12 cellular contexts compared by ENCODE assay signal in the genomic region with DNA sequence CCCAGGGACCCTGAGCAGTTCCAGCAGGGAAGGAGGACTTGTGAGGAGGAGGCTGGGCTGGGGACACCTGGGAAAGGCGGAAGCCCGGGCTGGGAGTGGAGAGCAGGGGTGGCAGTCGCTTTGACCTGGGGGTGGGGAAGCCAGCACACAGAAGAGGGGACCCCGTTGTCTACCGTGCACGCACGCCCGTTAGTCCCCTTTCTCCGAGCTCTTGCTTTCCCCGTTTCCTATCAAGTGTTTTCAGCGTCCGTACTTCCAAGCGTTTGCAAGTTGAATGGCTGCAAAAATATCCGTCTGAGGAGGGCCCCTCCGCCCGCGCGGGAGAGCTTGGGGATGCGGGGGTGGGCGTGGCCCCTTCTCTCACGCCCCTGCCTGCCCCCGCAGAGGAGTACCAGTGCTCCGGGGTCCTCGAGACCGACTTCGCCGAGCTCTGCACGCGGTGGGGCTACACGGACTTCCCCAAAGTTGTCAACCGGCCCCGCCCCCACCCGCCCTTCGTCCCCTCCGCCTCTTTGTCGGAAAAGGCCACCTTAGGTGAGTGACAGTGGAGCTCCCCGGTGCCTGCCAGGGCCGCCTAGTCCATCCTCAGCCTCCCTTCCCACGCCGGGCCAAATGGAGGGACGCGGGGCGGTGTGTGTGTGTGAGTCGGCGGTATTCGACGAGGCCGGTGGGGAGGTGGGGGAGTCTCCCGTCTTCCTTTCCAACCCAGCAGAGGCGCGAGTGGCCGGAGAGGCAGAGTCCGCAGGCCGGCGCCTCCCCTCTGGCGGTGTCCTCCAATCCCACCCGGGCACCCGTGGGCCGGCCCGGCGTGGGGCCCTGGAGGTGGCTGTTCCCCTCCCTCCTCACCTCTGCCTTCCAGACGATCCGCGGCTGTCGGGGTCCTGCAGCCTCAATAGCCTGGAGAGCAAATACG. TPM values are rescaled to one million over a fixed set of nuclear protein-coding genes. Genes with fewer than 3 reads are reported as not detected.
DNase-seq lines count a peak whose midpoint lies in the region; ATAC-seq and TF ChIP-seq lines count a peak whose summit lies in the region.
"Had no signal": no experiment of that assay in that cellular context is flagged by ENCODE, and none has a peak within 500 bp of the region (broad histone marks: within the 10 kb centered on the region; RNA-seq: fewer than 3 reads in every experiment).

No MANE protein-coding gene starts in this region.

- H3K4me1 ChIP-seq in CD8-positive, alpha-beta T cell (ENCODE audit: insufficient read depth, low read length): peaks cover 21% of the 10 kb centered on the region
- no peaks in the 10 kb centered on the region for H3K4me1 ChIP-seq in prostate gland (replicated peaks)

- DNase-seq in CD8-positive, alpha-beta T cell: no peak
- DNase-seq in HFFc6 (no peak), endothelial cell (ENCODE audit: low spot score) (peak; percentile 32), nephron progenitor cell (peak; percentile 58), NCI-H2196 (lab: John Stamatoyannopoulos, UW; ENCODE audit: unreplicated experiment) (no peak), MV-4-11 (lab: John Stamatoyannopoulos, UW) (no peak), prostate gland (ENCODE audit: low spot score) (no peak), GM10266 (ENCODE audit: extremely low spot score) (no peak)
- DNase-seq: CD4-positive, CD25-positive, alpha-beta regulatory T cell; dermis blood vessel endothelial cell; MG63 had no signal

- H3K27ac Mint-ChIP-seq in CD8-positive, alpha-beta T cell: no peak overlapping the region
- no peak overlapping the region for H3K27ac Mint-ChIP-seq in HFFc6
- H3K27ac Mint-ChIP-seq in endothelial cell (ENCODE audit: unreplicated experiment): peak overlapping the region; percentile 26
- H3K27ac Mint-ChIP-seq in nephron progenitor cell: no peak overlapping the region
- H3K27ac Mint-ChIP-seq: CD4-positive, CD25-positive, alpha-beta regulatory T cell had no signal

- peaks cover 24% of the 10 kb centered on the region for H3K4me1 Mint-ChIP-seq in CD8-positive, alpha-beta T cell (ENCODE audit: low read depth)
- H3K4me1 Mint-ChIP-seq in HFFc6 (ENCODE audit: low read depth) (peaks cover 56% of the 10 kb centered on the region), endothelial cell (ENCODE audit: unreplicated experiment) (peaks cover 22% of the 10 kb centered on the region), nephron progenitor cell (peaks cover 19% of the 10 kb centered on the region)

- ATAC-seq in CD8-positive, alpha-beta T cell: no peak

- WGBS in prostate gland: 4% methylated on average over 48 of the region's 66 CpGs

- no peak overlapping the region for H3K27ac ChIP-seq in CD8-positive, alpha-beta T cell (ENCODE audit: low read depth, low read length)
- no peak overlapping the region for H3K27ac ChIP-seq in prostate gland

- H3K4me3 Mint-ChIP-seq in CD8-positive, alpha-beta T cell: peak overlapping the region; percentile 26
- peak overlapping the region; percentile 63 for H3K4me3 Mint-ChIP-seq in HFFc6
- H3K4me3 Mint-ChIP-seq in endothelial cell (ENCODE audit: unreplicated experiment): peak overlapping the region; percentile 85
- H3K4me3 Mint-ChIP-seq in nephron progenitor cell: peak overlapping the region; percentile 75

- no peak overlapping the region for H3K4me3 ChIP-seq in CD8-positive, alpha-beta T cell (ENCODE audit: low read depth, low read length)
- no peak overlapping the region for H3K4me3 ChIP-seq in prostate gland
- H3K4me3 ChIP-seq: lung, MG63 had no signal

- no peaks in the 10 kb centered on the region for H3K9me3 ChIP-seq in CD8-positive, alpha-beta T cell (ENCODE audit: low read length)
- H3K9me3 ChIP-seq in prostate gland: no peaks in the 10 kb centered on the region
- H3K9me3 ChIP-seq: MG63 had no signal

- no peak for TF ChIP-seq CTCF in CD8-positive, alpha-beta T cell (IDR thresholded peaks at IDR 0.05)
- TF ChIP-seq CTCF in HFFc6 (IDR thresholded peaks at IDR 0.05): no peak
- no peak for TF ChIP-seq CTCF in endothelial cell (IDR thresholded peaks at IDR 0.05; ENCODE audit: unreplicated experiment)
- TF ChIP-seq CTCF in nephron progenitor cell (IDR thresholded peaks at IDR 0.05): no peak
- TF ChIP-seq CTCF in prostate gland (IDR thresholded peaks at IDR 0.05): no peak
- TF ChIP-seq CTCF in GM10266 (IDR thresholded peaks at IDR 0.05; ENCODE audit: control insufficient read depth, insufficient read depth, low read depth, missing control alignments): no peak

- POLR2A ChIA-PET in CD8-positive, alpha-beta T cell (lab: Charles Lee): interaction anchor here (0.5 kb wide), 1 partner anchor 131 kb away, joined by 6 read pairs; no protein-coding TSS in a partner anchor

- CTCF ChIA-PET in CD8-positive, alpha-beta T cell (lab: Charles Lee): interaction anchor here (1.6 kb wide), 1 partner anchor 13 kb away, joined by 5 read pairs; no protein-coding TSS in a partner anchor

- H3K36me3 ChIP-seq in CD8-positive, alpha-beta T cell (ENCODE audit: insufficient read depth, low read length): no peaks in the 10 kb centered on the region
- H3K36me3 ChIP-seq in prostate gland: no peaks in the 10 kb centered on the region
- H3K36me3 ChIP-seq: MG63 had no signal

- no peaks in the 10 kb centered on the region for H3K9me3 Mint-ChIP-seq in CD8-positive, alpha-beta T cell
- no peaks in the 10 kb centered on the region for H3K9me3 Mint-ChIP-seq in HFFc6
- H3K9me3 Mint-ChIP-seq in endothelial cell (ENCODE audit: unreplicated experiment): no peaks in the 10 kb centered on the region
- H3K9me3 Mint-ChIP-seq in nephron progenitor cell: peaks cover 8% of the 10 kb centered on the region

- H3K36me3 Mint-ChIP-seq in CD8-positive, alpha-beta T cell: no peaks in the 10 kb centered on the region
- H3K36me3 Mint-ChIP-seq in HFFc6 (ENCODE audit: low read depth) (no peaks in the 10 kb centered on the region; the same call in 1 of the 2 replicates), endothelial cell (ENCODE audit: low read depth, unreplicated experiment) (peaks cover 5% of the 10 kb centered on the region), nephron progenitor cell (ENCODE audit: low read depth) (peaks cover 4% of the 10 kb centered on the region)
- H3K36me3 Mint-ChIP-seq: CD4-positive, CD25-positive, alpha-beta regulatory T cell had no signal

- peaks cover 69% of the 10 kb centered on the region for H3K27me3 Mint-ChIP-seq in CD8-positive, alpha-beta T cell (ENCODE audit: low read depth)
- H3K27me3 Mint-ChIP-seq in HFFc6 (ENCODE audit: insufficient read depth): peaks cover 42% of the 10 kb centered on the region
- H3K27me3 Mint-ChIP-seq in endothelial cell (ENCODE audit: unreplicated experiment): peaks cover 46% of the 10 kb centered on the region
- peaks cover 100% of the 10 kb centered on the region for H3K27me3 Mint-ChIP-seq in nephron progenitor cell (ENCODE audit: low read depth, poor library complexity)

- TF ChIP-seq POLR2A in prostate gland (IDR thresholded peaks at IDR 0.05): no peak

- intact Hi-C loops in CD8-positive, alpha-beta T cell (cut with DNase I, micrococcal nuclease): no loop called here
- intact Hi-C loops in prostate gland (cut with DNase I): no loop called here

- H3K27me3 ChIP-seq in CD8-positive, alpha-beta T cell (ENCODE audit: insufficient read depth, low read length): peaks cover 56% of the 10 kb centered on the region
- H3K27me3 ChIP-seq in prostate gland (replicated peaks; ENCODE audit: insufficient read depth): peaks cover 9% of the 10 kb centered on the region

RNA-seq across cellular contexts. Expression of gene LRRC71, which starts 3.4 kb away (rescaled TPM):
- not detected for total RNA-seq in CD8-positive, alpha-beta T cell
- under 1 TPM in 4 of 6 experiments, not detected in 2; 0.13 to 0.46 (median 0.41) TPM for total RNA-seq in HFFc6 (2021; fragmentation: NEBNext Ultra II Directional; extraction: Animal tissue kit (Norgen Biotek cat#: 25700))
- 0.95 TPM for total RNA-seq in endothelial cell (ENCODE audit: unreplicated experiment)
- 1 to 10 TPM in 1 of 2 donors, not detected in 1; 3.7 TPM for total RNA-seq in prostate gland
- total RNA-seq: CD4-positive, CD25-positive, alpha-beta regulatory T cell had no signal

RNA-seq across cellular contexts. Expression of gene PEAR1, which starts 30.3 kb away (rescaled TPM):
- total RNA-seq in CD8-positive, alpha-beta T cell: not detected
- total RNA-seq in HFFc6 (2021; fragmentation: NEBNext Ultra II Directional; extraction: Animal tissue kit (Norgen Biotek cat#: 25700)): 10 to 100 TPM in 4 of 6 experiments, 1 to 10 TPM in 2; 3.2 to 23.6 (median 20.2) TPM
- 50.7 TPM for total RNA-seq in endothelial cell (ENCODE audit: unreplicated experiment)
- 10 to 100 TPM in 1 of 2 donors, 1 to 10 TPM in 1; 3.6 to 20.0 TPM for total RNA-seq in prostate gland

Comparison
In these comparisons a context has a peak if more than half of its experiments do, and no peak if none do; other contexts are left out.
1. DNase-seq: peak in endothelial cell (single experiment) and nephron progenitor cell (single experiment); none in CD8-positive, alpha-beta T cell (0 of 7), HFFc6 (single experiment), NCI-H2196 (single experiment), MV-4-11 (single experiment), prostate gland (single experiment) and GM10266 (single experiment).
2. H3K4me3 Mint-ChIP-seq: peak in every context shown above with its lines; median percentile 85 in endothelial cell; 75 in nephron progenitor cell; 63 in HFFc6; 26 in CD8-positive, alpha-beta T cell.
3. RNA of gene PEAR1, which starts 30.3 kb away (total RNA-seq): 50.7 TPM in endothelial cell (single experiment), 3.2 to 23.6 TPM in HFFc6 and 3.6 to 20.0 TPM in prostate gland; not detected in CD8-positive, alpha-beta T cell; every median in the first group is over 4 times any median in the second.